31 cellular contexts compared by ENCODE assay signal in the genomic region with DNA sequence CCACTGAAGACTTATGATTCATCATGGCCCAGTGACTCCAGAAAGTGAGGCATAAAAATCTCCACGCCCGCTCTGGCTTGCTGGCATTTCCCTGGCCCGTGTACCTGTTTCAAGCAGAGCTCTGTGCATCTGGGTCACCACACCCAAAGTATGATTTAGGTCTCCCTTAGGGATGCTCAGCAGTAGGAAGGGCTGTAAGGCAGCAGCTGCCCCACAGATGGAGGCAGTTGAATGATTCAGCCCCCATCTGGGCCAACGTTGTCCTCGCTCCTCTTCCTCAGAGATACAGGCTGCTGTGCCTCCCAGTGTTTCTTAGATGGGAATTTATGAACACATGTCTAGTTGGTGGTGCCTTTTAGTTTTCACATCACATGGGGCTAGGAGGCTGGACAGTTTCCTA. TPM values are rescaled to one million over a fixed set of nuclear protein-coding genes. Genes with fewer than 3 reads are reported as not detected.
"Had no signal": no experiment of that assay in that cellular context is flagged by ENCODE, and none has a peak within 500 bp of the region (broad histone marks: within the 10 kb centered on the region; RNA-seq: fewer than 3 reads in every experiment).

No MANE protein-coding gene starts in this region.

- H3K4me1 Mint-ChIP-seq: activated CD4-positive, alpha-beta T cell treated with anti-CD3 and anti-CD28 coated beads for 36 hours; activated CD4-positive, alpha-beta T cell treated with anti-CD3 and anti-CD28 coated beads, Interleukin-2, amount 10 ng/mL, durations not matched to agents 24 days and 14 days; activated CD8-positive, alpha-beta memory T cell treated with anti-CD3 and anti-CD28 coated beads, Interleukin-2, amount 10 ng/mL, durations not matched to agents 7 days and 5 days; activated naive CD4-positive, alpha-beta T cell treated with anti-CD3 and anti-CD28 coated beads, Interleukin-2, amount 50 U/mL, for 24 hours; activated naive CD8-positive, alpha-beta T cell treated with anti-CD3 and anti-CD28 coated beads for 36 hours; activated naive CD8-positive, alpha-beta T cell treated with anti-CD3 and anti-CD28 coated beads, Interleukin-2, amount 50 U/mL, for 24 hours had no signal

- H3K27me3 Mint-ChIP-seq: activated CD4-positive, alpha-beta memory T cell treated with anti-CD3 and anti-CD28 coated beads for 36 hours; activated CD8-positive, alpha-beta memory T cell treated with anti-CD3 and anti-CD28 coated beads, Interleukin-2, amount 10 ng/mL, durations not matched to agents 7 days and 5 days; activated naive CD4-positive, alpha-beta T cell treated with anti-CD3 and anti-CD28 coated beads, Interleukin-2, amount 50 U/mL, for 24 hours; activated naive CD8-positive, alpha-beta T cell treated with anti-CD3 and anti-CD28 coated beads for 36 hours; activated naive CD8-positive, alpha-beta T cell treated with anti-CD3 and anti-CD28 coated beads, Interleukin-2, amount 50 U/mL, for 24 hours had no signal

- H3K9me3 Mint-ChIP-seq: activated CD4-positive, alpha-beta memory T cell treated with anti-CD3 and anti-CD28 coated beads for 36 hours; activated naive CD4-positive, alpha-beta T cell treated with anti-CD3 and anti-CD28 coated beads, Interleukin-2, amount 50 U/mL, for 24 hours; activated naive CD8-positive, alpha-beta T cell treated with anti-CD3 and anti-CD28 coated beads, Interleukin-2, amount 50 U/mL, for 24 hours; activated T-helper 1 cell treated with anti-CD3 and anti-CD28 coated beads, Interleukin-12 subunit alpha, Interleukin-12 subunit beta, Interleukin-2, Interleukin-4 antibody, amounts not matched to agents 30 ng/mL and 10 ng/mL and 1 ng/mL, durations not matched to agents 14 hours and 24 hours and 36 hours; activated T-helper 2 cell treated with anti-CD3 and anti-CD28 coated beads, Interferon-gamma antibody, Interleukin-2, Interleukin-4, amounts not matched to agents 10 μg/mL and 5 μg/mL and 100 μg/mL, durations not matched to agents 14 hours and 24 hours and 36 hours; effector memory CD8-positive, alpha-beta T cell had no signal

- ATAC-seq: activated CD4-positive, alpha-beta T cell treated with anti-CD3 and anti-CD28 coated beads for 36 hours; activated CD8-positive, alpha-beta memory T cell treated with anti-CD3 and anti-CD28 coated beads, Interleukin-2, amount 10 ng/mL, durations not matched to agents 7 days and 5 days; activated CD8-positive, alpha-beta T cell treated with anti-CD3 and anti-CD28 coated beads, Interleukin-2, amount 10 ng/mL, durations not matched to agents 7 days and 5 days; activated naive CD8-positive, alpha-beta T cell treated with anti-CD3 and anti-CD28 coated beads, Interleukin-2, amount 50 U/mL, for 24 hours; body of pancreas; effector memory CD8-positive, alpha-beta T cell; foreskin keratinocyte; gastrocnemius medialis; heart right ventricle had no signal

- H3K27ac ChIP-seq: adrenal gland, body of pancreas, foreskin keratinocyte, gastrocnemius medialis, heart right ventricle had no signal

- H3K27me3 ChIP-seq: adrenal gland, body of pancreas, gastrocnemius medialis, heart right ventricle had no signal

- H3K36me3 ChIP-seq: adrenal gland, gastrocnemius medialis, heart right ventricle had no signal

- H3K4me3 Mint-ChIP-seq: activated CD4-positive, alpha-beta memory T cell treated with anti-CD3 and anti-CD28 coated beads for 36 hours; activated CD4-positive, alpha-beta T cell treated with anti-CD3 and anti-CD28 coated beads for 36 hours; activated CD4-positive, alpha-beta T cell treated with anti-CD3 and anti-CD28 coated beads, Interleukin-2, amount 10 ng/mL, durations not matched to agents 24 days and 14 days; activated CD8-positive, alpha-beta memory T cell treated with anti-CD3 and anti-CD28 coated beads, Interleukin-2, amount 10 ng/mL, durations not matched to agents 7 days and 5 days; activated CD8-positive, alpha-beta T cell treated with anti-CD3 and anti-CD28 coated beads, Interleukin-2, amount 10 ng/mL, durations not matched to agents 7 days and 5 days; activated naive CD4-positive, alpha-beta T cell treated with anti-CD3 and anti-CD28 coated beads for 36 hours; activated naive CD4-positive, alpha-beta T cell treated with anti-CD3 and anti-CD28 coated beads, Interleukin-2, amount 50 U/mL, for 24 hours; activated naive CD8-positive, alpha-beta T cell treated with anti-CD3 and anti-CD28 coated beads for 36 hours; activated naive CD8-positive, alpha-beta T cell treated with anti-CD3 and anti-CD28 coated beads, Interleukin-2, amount 50 U/mL, for 24 hours; activated T-helper 1 cell treated with anti-CD3 and anti-CD28 coated beads, Interleukin-12 subunit alpha, Interleukin-12 subunit beta, Interleukin-2, Interleukin-4 antibody, amounts not matched to agents 30 ng/mL and 10 ng/mL and 1 ng/mL, durations not matched to agents 14 hours and 24 hours and 36 hours; effector memory CD8-positive, alpha-beta T cell had no signal

- H3K4me1 ChIP-seq: adrenal gland, body of pancreas, foreskin keratinocyte, gastrocnemius medialis, heart right ventricle had no signal

- DNase-seq: activated CD4-positive, alpha-beta memory T cell treated with anti-CD3 and anti-CD28 coated beads for 36 hours; activated CD4-positive, alpha-beta T cell treated with anti-CD3 and anti-CD28 coated beads for 36 hours; activated CD4-positive, alpha-beta T cell treated with anti-CD3 and anti-CD28 coated beads, Interleukin-2, amount 10 ng/mL, durations not matched to agents 24 days and 14 days; activated CD4-positive, CD25-positive, alpha-beta regulatory T cell; activated CD4-positive, CD25-positive, alpha-beta regulatory T cell treated with anti-CD3 and anti-CD28 coated beads, Interleukin-2, amount 50 U/mL, for 72 hours; activated CD8-positive, alpha-beta memory T cell treated with anti-CD3 and anti-CD28 coated beads, Interleukin-2, amount 10 ng/mL, durations not matched to agents 7 days and 5 days; activated CD8-positive, alpha-beta memory T cell treated with anti-CD3 and anti-CD28 coated beads, Interleukin-2, amount 50 U/mL, for 4 hours; activated CD8-positive, alpha-beta T cell treated with anti-CD3 and anti-CD28 coated beads, Interleukin-2, amount 10 ng/mL, durations not matched to agents 7 days and 5 days; activated effector memory CD4-positive, alpha-beta T cell treated with anti-CD3 and anti-CD28 coated beads, Interleukin-2, amount 50 U/mL, for 16 hours; activated naive CD4-positive, alpha-beta T cell treated with anti-CD3 and anti-CD28 coated beads for 36 hours; activated naive CD8-positive, alpha-beta T cell treated with anti-CD3 and anti-CD28 coated beads for 36 hours; activated naive CD8-positive, alpha-beta T cell treated with anti-CD3 and anti-CD28 coated beads, Interleukin-2, amount 50 U/mL, for 24 hours; activated T-cell treated with anti-CD3 and anti-CD28 coated beads, Interleukin-2, amount 50 U/mL, for 1 hour; activated T-cell treated with anti-CD3 and anti-CD28 coated beads, Interleukin-2, amount 50 U/mL, for 48 hours; adrenal gland; amygdala; aorta; body of pancreas; caudate nucleus; cortex of kidney; dermis blood vessel endothelial cell; effector CD4-positive, alpha-beta T cell; effector memory CD8-positive, alpha-beta T cell; erythroblast; foreskin keratinocyte; gastrocnemius medialis; heart right ventricle; T-helper 2 cell had no signal

- H3K36me3 Mint-ChIP-seq: activated CD4-positive, alpha-beta memory T cell treated with anti-CD3 and anti-CD28 coated beads for 36 hours; activated CD8-positive, alpha-beta memory T cell treated with anti-CD3 and anti-CD28 coated beads, Interleukin-2, amount 10 ng/mL, durations not matched to agents 7 days and 5 days; activated naive CD8-positive, alpha-beta T cell treated with anti-CD3 and anti-CD28 coated beads for 36 hours had no signal

- H3K4me3 ChIP-seq: adrenal gland, body of pancreas, gastrocnemius medialis, heart right ventricle had no signal

- H3K9me3 ChIP-seq: adrenal gland, body of pancreas, gastrocnemius medialis, heart right ventricle had no signal

- H3K27ac Mint-ChIP-seq: activated CD4-positive, alpha-beta memory T cell treated with anti-CD3 and anti-CD28 coated beads for 36 hours; activated CD4-positive, alpha-beta T cell treated with anti-CD3 and anti-CD28 coated beads for 36 hours; activated CD4-positive, alpha-beta T cell treated with anti-CD3 and anti-CD28 coated beads, Interleukin-2, amount 10 ng/mL, durations not matched to agents 24 days and 14 days; activated CD8-positive, alpha-beta memory T cell treated with anti-CD3 and anti-CD28 coated beads, Interleukin-2, amount 10 ng/mL, durations not matched to agents 7 days and 5 days; activated CD8-positive, alpha-beta T cell treated with anti-CD3 and anti-CD28 coated beads, Interleukin-2, amount 10 ng/mL, durations not matched to agents 7 days and 5 days; activated naive CD4-positive, alpha-beta T cell treated with anti-CD3 and anti-CD28 coated beads for 36 hours; activated naive CD4-positive, alpha-beta T cell treated with anti-CD3 and anti-CD28 coated beads, Interleukin-2, amount 50 U/mL, for 24 hours; activated naive CD8-positive, alpha-beta T cell treated with anti-CD3 and anti-CD28 coated beads for 36 hours; activated naive CD8-positive, alpha-beta T cell treated with anti-CD3 and anti-CD28 coated beads, Interleukin-2, amount 50 U/mL, for 24 hours; activated T-helper 1 cell treated with anti-CD3 and anti-CD28 coated beads, Interleukin-12 subunit alpha, Interleukin-12 subunit beta, Interleukin-2, Interleukin-4 antibody, amounts not matched to agents 30 ng/mL and 10 ng/mL and 1 ng/mL, durations not matched to agents 14 hours and 24 hours and 36 hours; activated T-helper 2 cell treated with anti-CD3 and anti-CD28 coated beads, Interferon-gamma antibody, Interleukin-2, Interleukin-4, amounts not matched to agents 10 μg/mL and 5 μg/mL and 100 μg/mL, durations not matched to agents 14 hours and 24 hours and 36 hours; effector memory CD8-positive, alpha-beta T cell had no signal

RNA-seq across cellular contexts. Expression of a gene that starts 21.6 kb away (rescaled TPM):
- total RNA-seq: activated CD4-positive, alpha-beta memory T cell treated with anti-CD3 and anti-CD28 coated beads for 36 hours; activated CD4-positive, alpha-beta T cell treated with anti-CD3 and anti-CD28 coated beads, Interleukin-2, amount 10 ng/mL, durations not matched to agents 24 days and 14 days; activated CD8-positive, alpha-beta T cell treated with anti-CD3 and anti-CD28 coated beads, Interleukin-2, amount 10 ng/mL, durations not matched to agents 7 days and 5 days; activated naive CD4-positive, alpha-beta T cell treated with anti-CD3 and anti-CD28 coated beads for 36 hours; activated T-helper 1 cell treated with anti-CD3 and anti-CD28 coated beads, Interleukin-12 subunit alpha, Interleukin-12 subunit beta, Interleukin-2, Interleukin-4 antibody, amounts not matched to agents 30 ng/mL and 10 ng/mL and 1 ng/mL, durations not matched to agents 14 hours and 24 hours and 36 hours; activated T-helper 2 cell treated with anti-CD3 and anti-CD28 coated beads, Interferon-gamma antibody, Interleukin-2, Interleukin-4, amounts not matched to agents 10 μg/mL and 5 μg/mL and 100 μg/mL, durations not matched to agents 14 hours and 24 hours and 36 hours; body of pancreas; dermis blood vessel endothelial cell; foreskin keratinocyte had no signal
